Comparison of ENCODE assay signal across 8 cellular contexts in the genomic region with DNA sequence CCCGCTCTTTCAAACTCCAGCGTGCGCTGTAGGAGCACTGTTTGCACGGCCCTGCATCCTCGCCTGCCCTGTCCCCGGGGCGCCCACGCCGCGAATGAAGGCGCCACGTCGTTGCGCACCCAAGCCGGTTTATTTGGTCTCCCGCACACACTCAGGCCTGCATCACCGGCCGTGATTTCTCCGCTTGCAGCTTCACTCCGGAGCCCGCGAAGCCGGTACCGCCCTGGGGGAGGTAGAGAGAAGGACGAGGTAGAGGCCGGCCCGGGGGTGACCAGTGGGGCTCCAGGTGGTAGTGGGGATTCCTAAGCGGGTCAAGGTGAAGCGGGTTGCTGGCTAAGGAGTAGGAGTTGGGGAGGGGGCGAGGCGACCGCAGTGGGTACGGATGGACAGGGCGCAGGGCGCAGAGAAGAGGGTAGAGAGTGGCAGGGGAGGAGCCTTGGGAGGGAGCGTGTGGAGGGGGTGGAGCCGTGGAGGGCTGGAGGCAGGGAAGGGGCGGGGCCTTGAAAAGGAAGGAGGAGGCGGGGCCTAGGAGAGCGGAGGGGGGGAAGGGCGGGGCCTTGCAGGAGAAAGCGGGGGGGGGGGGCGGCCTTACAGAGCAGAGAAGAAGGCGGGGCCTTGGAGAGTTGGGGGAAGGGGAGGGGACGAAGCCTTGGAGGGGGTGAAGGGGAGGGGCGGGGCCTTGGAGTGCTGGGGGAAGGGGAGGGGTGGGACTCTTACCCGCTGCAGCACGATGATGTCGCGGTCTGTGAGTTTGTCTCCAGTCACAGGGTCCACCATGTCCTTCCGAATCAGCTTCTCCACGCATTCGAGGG. TPM values are rescaled to one million over a fixed set of nuclear protein-coding genes. Genes with fewer than 3 reads are reported as not detected.
DNase-seq lines count a peak whose midpoint lies in the region; ATAC-seq and TF ChIP-seq lines count a peak whose summit lies in the region.

No MANE protein-coding gene starts in this region.

- CTCF ChIA-PET in mammary epithelial cell (lab: Charles Lee; ENCODE audit: low non-redundant PET) = no interaction called here

- no peak for ATAC-seq in gastrocnemius medialis

- no peak for TF ChIP-seq POLR2A in gastrocnemius medialis (IDR thresholded peaks at IDR 0.05)

- peaks cover 4% of the 10 kb centered on the region for H3K4me1 ChIP-seq in fibroblast of lung (ENCODE audit: control insufficient read depth, extremely low read depth, insufficient read depth, low read length)
- H3K4me1 ChIP-seq in gastrocnemius medialis = peaks cover 7 to 10% of the 10 kb centered on the region in 2 donors
- peaks cover 11% of the 10 kb centered on the region for H3K4me1 ChIP-seq in mammary epithelial cell (ENCODE audit: insufficient read depth, low read length)

- H3K4me3 ChIP-seq in fibroblast of lung (replicated peaks in 1 of 4; ENCODE audit: control extremely low read depth in 1 of 4, insufficient read depth in 1 of 4, low read depth in 3 of 4, low read length in 4 of 4) (no peak overlapping the region), gastrocnemius medialis (no peak overlapping the region), mammary epithelial cell (replicated peaks in 1 of 3; ENCODE audit: insufficient read depth in 1 of 3, low read depth in 2 of 3, low read length in 3 of 3) (no peak overlapping the region)

- H3K4me2 ChIP-seq in fibroblast of lung (ENCODE audit: extremely low read depth, insufficient read depth, low read length) (no peak overlapping the region), mammary epithelial cell (ENCODE audit: insufficient read depth, low read depth, low read length) (no peak overlapping the region)

- TF ChIP-seq CTCF in fibroblast of lung (conservative IDR thresholded peaks at IDR 0.05 in 1 of 2, IDR thresholded peaks at IDR 0.05 in 1 of 2; ENCODE audit: low read depth in 1 of 2, low read length in 2 of 2) (no peak), gastrocnemius medialis (IDR thresholded peaks at IDR 0.05 in 4 of 5, conservative IDR thresholded peaks at IDR 0.05 in 1 of 5) (no peak), mammary epithelial cell (conservative IDR thresholded peaks at IDR 0.05 in 1 of 2, IDR thresholded peaks at IDR 0.05 in 1 of 2; ENCODE audit: extremely low read depth in 1 of 2, insufficient read depth in 1 of 2, low read depth in 1 of 2, low read length in 2 of 2) (no peak)

- intact Hi-C loops in gastrocnemius medialis (cut with DNase I; ENCODE audit: low total_unique reads) (no loop called here), mammary epithelial cell (cut with micrococcal nuclease) (no loop called here)

- H3K9me3 ChIP-seq in fibroblast of lung (ENCODE audit: control insufficient read depth, insufficient read depth, low read depth, low read length) = no peaks in the 10 kb centered on the region
- H3K9me3 ChIP-seq in gastrocnemius medialis = no peaks in the 10 kb centered on the region
- H3K9me3 ChIP-seq in mammary epithelial cell (replicated peaks; ENCODE audit: insufficient read depth, low read length) = no peaks in the 10 kb centered on the region

- H4K20me1 ChIP-seq in fibroblast of lung (ENCODE audit: control insufficient read depth, extremely low read depth, insufficient read depth, low read length) = no peaks in the 10 kb centered on the region
- H4K20me1 ChIP-seq in mammary epithelial cell (ENCODE audit: insufficient read depth, low read length) = no peaks in the 10 kb centered on the region

- H3K27ac ChIP-seq in fibroblast of lung (ENCODE audit: insufficient read depth, low read length) (no peak overlapping the region), gastrocnemius medialis (peak overlapping the region; percentile 51 to 89 (median 71)), mammary epithelial cell (ENCODE audit: insufficient read depth, low read depth, low read length) (no peak overlapping the region)

- H3K79me2 ChIP-seq in fibroblast of lung (ENCODE audit: control insufficient read depth, insufficient read depth, low read length) (no peaks in the 10 kb centered on the region), mammary epithelial cell (ENCODE audit: insufficient read depth, low read length) (peaks cover 6% of the 10 kb centered on the region)

- 93% methylated on average over 27 of the region's 53 CpGs for WGBS in mammary epithelial cell (ENCODE audit: low coverage, missing lambda C conversion rate)

- in situ Hi-C loops in gastrocnemius medialis (cut with MboI; ENCODE audit: low sequenced_read_pairs in 4 of 4) (no loop called here), mammary epithelial cell (cut with MboI; ENCODE audit: low sequenced_read_pairs in 2 of 2) (no loop called here)

- DNase-seq in NCI-H2029 (lab: John Stamatoyannopoulos, UW) (peak; percentile 9), NCI-H2029 treated with DMSO at 0.1 percent for 48 hours (lab: John Stamatoyannopoulos, UW) (no peak), fibroblast of lung (ENCODE audit: low read depth in 2 of 2) (peak; percentile 56), gastrocnemius medialis (peak; percentile 39 to 54), RKO (ENCODE audit: low spot score) (no peak), mammary epithelial cell (no peak), NOMO-1 treated with dmso at 0.1 percent for 144 hours (lab: John Stamatoyannopoulos, UW; ENCODE audit: unreplicated experiment) (no peak)
- DNase-seq in activated CD8-positive, alpha-beta memory T cell treated with anti-CD3 and anti-CD28 coated beads, Interleukin-2, amount 50 U/mL, for 24 hours (ENCODE audit: extremely low read depth) = peak; percentile 46

- H3K9ac ChIP-seq in fibroblast of lung (ENCODE audit: insufficient read depth, low read length) (no peak overlapping the region), mammary epithelial cell (ENCODE audit: insufficient read depth, low read length) (no peak overlapping the region)

- dilution Hi-C loops in mammary epithelial cell (cut with HindIII; ENCODE audit: low sequenced_read_pairs) = no loop called here

- H2AFZ ChIP-seq in fibroblast of lung (ENCODE audit: low read length) (no peak overlapping the region), mammary epithelial cell (ENCODE audit: low read depth, low read length) (no peak overlapping the region)

- H3K36me3 ChIP-seq in fibroblast of lung (ENCODE audit: control insufficient read depth, insufficient read depth, low read length) = peaks cover 33% of the 10 kb centered on the region
- H3K36me3 ChIP-seq in gastrocnemius medialis = peaks cover 0 to 44% of the 10 kb centered on the region in 2 donors
- H3K36me3 ChIP-seq in mammary epithelial cell (ENCODE audit: insufficient read depth, low read length) = peaks cover 8% of the 10 kb centered on the region

- H3K27me3 ChIP-seq in fibroblast of lung (ENCODE audit: control insufficient read depth, insufficient read depth, low read length) (no peaks in the 10 kb centered on the region), gastrocnemius medialis (no peaks in the 10 kb centered on the region), mammary epithelial cell (ENCODE audit: insufficient read depth, low read length) (no peaks in the 10 kb centered on the region)

- no TSS peak for BruUV-seq in mammary epithelial cell (replicated peaks; lab: Mats Ljungman, UMichigan)

RNA-seq across cellular contexts. Expression of a gene that starts 24.6 kb away (rescaled TPM):
- total RNA-seq in fibroblast of lung (67.9 and 72.9 TPM in 2 replicates), gastrocnemius medialis (10 to 100 TPM; 62.4 to 92.8 (median 78.9) TPM), mammary epithelial cell (10 to 100 TPM; 43.6 to 50.7 TPM)
- polyA plus RNA-seq in fibroblast of lung (41.2 and 53.5 TPM in 2 replicates), mammary epithelial cell (59.7 TPM)
- polyA plus RNA-seq in fibroblast of lung (2012) = 70.0 and 91.6 TPM in 2 replicates
- polyA minus RNA-seq in fibroblast of lung (ENCODE audit: low replicate concordance) (93.1 and 185 TPM in 2 replicates), mammary epithelial cell (20.9 TPM)

RNA-seq across cellular contexts. Expression of a gene that starts 25.3 kb away (rescaled TPM):
- total RNA-seq in fibroblast of lung (0.17 and 0.51 TPM in 2 replicates), gastrocnemius medialis (1 to 10 TPM in 3 of 4 donors, not detected in 1; 1.4 to 4.6 (median 3.8) TPM), mammary epithelial cell (10 to 100 TPM; 14.3 to 14.7 TPM)
- polyA plus RNA-seq in fibroblast of lung (0.11 TPM in 1 of 2 replicates, not detected in the other), mammary epithelial cell (7.0 TPM)
- 0.15 and 0.17 TPM in 2 replicates for polyA plus RNA-seq in fibroblast of lung (2012)
- polyA minus RNA-seq in fibroblast of lung (ENCODE audit: low replicate concordance) (not detected in 2 replicates), mammary epithelial cell (not detected)

RNA-seq across cellular contexts. Expression of a gene that starts 28.0 kb away (rescaled TPM):
- 87.8 and 162 TPM in 2 replicates for total RNA-seq in fibroblast of lung
- polyA plus RNA-seq in fibroblast of lung = 18.8 and 19.8 TPM in 2 replicates
- polyA plus RNA-seq in fibroblast of lung (2012) = 132 and 137 TPM in 2 replicates
- polyA minus RNA-seq in fibroblast of lung (ENCODE audit: low replicate concordance) = 29.8 and 42.2 TPM in 2 replicates
- total RNA-seq in gastrocnemius medialis = 10 to 100 TPM in 2 of 4 donors, 1 to 10 TPM in 2; 1.2 to 11.7 (median 7.6) TPM
- under 1 TPM; 0.49 to 0.50 TPM for total RNA-seq in mammary epithelial cell
- polyA plus RNA-seq in mammary epithelial cell = 0.05 TPM
- polyA minus RNA-seq in mammary epithelial cell = not detected

RNA-seq across cellular contexts. Expression of a gene that starts 35.2 kb away (rescaled TPM):
- 1.0 and 2.1 TPM in 2 replicates for total RNA-seq in fibroblast of lung
- 0.40 and 0.69 TPM in 2 replicates for polyA plus RNA-seq in fibroblast of lung
- 8.4 and 10.5 TPM in 2 replicates for polyA plus RNA-seq in fibroblast of lung (2012)
- 4.0 and 4.7 TPM in 2 replicates for polyA minus RNA-seq in fibroblast of lung (ENCODE audit: low replicate concordance)
- 1 to 10 TPM; 3.4 to 7.7 (median 3.8) TPM for total RNA-seq in gastrocnemius medialis
- 10 to 100 TPM in 1 of 2 donors, 1 to 10 TPM in 1; 3.5 to 23.0 TPM for total RNA-seq in mammary epithelial cell
- 0.91 TPM for polyA plus RNA-seq in mammary epithelial cell
- 7.4 TPM for polyA minus RNA-seq in mammary epithelial cell

RNA-seq across cellular contexts. Expression of a gene that starts 43.3 kb away (rescaled TPM):
- 59.0 and 90.1 TPM in 2 replicates for total RNA-seq in fibroblast of lung
- 30.9 and 31.4 TPM in 2 replicates for polyA plus RNA-seq in fibroblast of lung
- polyA plus RNA-seq in fibroblast of lung (2012) = 65.9 and 69.0 TPM in 2 replicates
- polyA minus RNA-seq in fibroblast of lung (ENCODE audit: low replicate concordance) = 33.5 and 47.4 TPM in 2 replicates
- total RNA-seq in gastrocnemius medialis = 10 to 100 TPM; 54.8 to 68.2 (median 59.7) TPM
- total RNA-seq in mammary epithelial cell = 10 to 100 TPM in 1 of 2 donors, 1 to 10 TPM in 1; 2.8 to 19.5 TPM
- polyA plus RNA-seq in mammary epithelial cell = 2.5 TPM
- polyA minus RNA-seq in mammary epithelial cell = not detected

Comparison
In these comparisons a context has a peak if more than half of its experiments do, and no peak if none do; other contexts are left out.
1. DNase-seq: peak in NCI-H2029 (single experiment), activated CD8-positive, alpha-beta memory T cell treated with anti-CD3 and anti-CD28 coated beads, Interleukin-2, amount 50 U/mL, for 24 hours (single experiment), fibroblast of lung (2 of 2) and gastrocnemius medialis (2 of 2); none in NCI-H2029 treated with DMSO at 0.1 percent for 48 hours (single experiment), RKO (single experiment), mammary epithelial cell (single experiment) and NOMO-1 treated with dmso at 0.1 percent for 144 hours (single experiment).
2. H3K27ac ChIP-seq: peak in gastrocnemius medialis (4 of 4); none in fibroblast of lung (single experiment) and mammary epithelial cell (single experiment).